In genomic region chr7:137985897-137986251, GRCh38 we compare ENCODE assay signal across 12 cellular contexts. TPM values are rescaled to one million over a fixed set of nuclear protein-coding genes. Genes with fewer than 3 reads are reported as not detected.
DNase-seq lines count a peak whose midpoint lies in the region; ATAC-seq, FAIRE-seq and TF ChIP-seq lines count a peak whose summit lies in the region.
"Had no signal": no experiment of that assay in that cellular context is flagged by ENCODE, and none has a peak within 500 bp of the region (broad histone marks: within the 10 kb centered on the region; RNA-seq: fewer than 3 reads in every experiment).

No MANE protein-coding gene starts in this region.

- BruUV-seq in GM12878 (replicated peaks; lab: Mats Ljungman, UMichigan), result no TSS peak

- RAD21 ChIA-PET in GM12878 (lab: Charles Lee; ENCODE audit: unreplicated experiment), result interaction anchor here (1.4 to 3.6 kb wide), 7 partner anchors 10 to 83 kb away, joined by 3 to 77 read pairs (median 8); partner anchors contain the start of gene CREB3L2

- H4K20me1 ChIP-seq in GM12878 (ENCODE audit: control insufficient read depth, insufficient read depth), result no peaks in the 10 kb centered on the region

- TF ChIP-seq RAD21 in GM12878 (IDR thresholded peaks at IDR 0.05; ENCODE audit: insufficient read depth, low read depth, low read length), result peak; percentile 28

- no peak; a peak in 2 of 4 replicates for TF ChIP-seq EP300 in GM12878 (IDR thresholded peaks at IDR 0.05; ENCODE audit: borderline replicate concordance in 1 of 2, control insufficient read depth in 1 of 2, low read depth in 2 of 2, low read length in 2 of 2)
- no peak for TF ChIP-seq EP300 in tibial nerve (IDR thresholded peaks at IDR 0.05)

- CTCF ChIA-PET in GM12878 (lab: Yijun Ruan, JAX), result interaction anchor here (0.7 to 16.2 kb wide), 5 partner anchors 16 to 329 kb away, joined by 3 to 271 read pairs (median 5); partner anchors contain the start of gene CREB3L2
- CTCF ChIA-PET in naive thymus-derived CD4-positive, alpha-beta T cell (lab: Charles Lee), result interaction anchor here (1.0 kb wide), 1 partner anchor 16 kb away, joined by 3 read pairs; the partner anchor contains the start of gene CREB3L2

- H3K36me3 ChIP-seq in GM12878 (ENCODE audit: control insufficient read depth in 2 of 2, insufficient read depth in 2 of 2, low read length in 1 of 2), result peaks cover 13 to 23% of the 10 kb centered on the region in 2 experiments
- H3K36me3 ChIP-seq in tibial nerve, result no peaks in the 10 kb centered on the region
- peaks cover 0 to 4% (median 0%) of the 10 kb centered on the region in 3 experiments for H3K36me3 ChIP-seq in naive thymus-derived CD4-positive, alpha-beta T cell (ENCODE audit: control insufficient read depth in 2 of 3, insufficient read depth in 3 of 3, low read length in 3 of 3)

- H3K4me1 ChIP-seq in GM12878 (ENCODE audit: control insufficient read depth, insufficient read depth, low read length) (peaks cover 85% of the 10 kb centered on the region), tibial nerve (peaks cover 0 to 100% (median 88%) of the 10 kb centered on the region in 4 donors)
- H3K4me1 ChIP-seq in naive thymus-derived CD4-positive, alpha-beta T cell (ENCODE audit: control insufficient read depth in 2 of 2, insufficient read depth in 2 of 2, low read length in 2 of 2), result no peaks in the 10 kb centered on the region

- H3K9ac ChIP-seq in GM12878 (ENCODE audit: control insufficient read depth, insufficient read depth, low read length), result peak overlapping the region; percentile 55

- intact Hi-C loops in GM12878 (cut with micrococcal nuclease; ENCODE audit: unreplicated experiment), result loop anchor here (2.0 to 5.0 kb wide), 2 partner anchors 15 to 49 kb away; no protein-coding TSS in a partner anchor
- intact Hi-C loops in naive thymus-derived CD4-positive, alpha-beta T cell (cut with micrococcal nuclease), result no loop called here

- H3K4me1 Mint-ChIP-seq in T-helper 1 cell treated with Interleukin-12 subunit alpha and Interleukin-12 subunit beta and Interleukin-4 antibody, amounts not matched to agents 30 μg/mL and 1 μg/mL, for 36 hours (ENCODE audit: low read depth), result peaks cover 16% of the 10 kb centered on the region
- peaks cover 0 to 13% (median 0%) of the 10 kb centered on the region in 7 donors for H3K4me1 Mint-ChIP-seq in naive thymus-derived CD4-positive, alpha-beta T cell

- POLR2A ChIA-PET in GM12878 (lab: Charles Lee), result interaction anchor here (0.9 to 8.0 kb wide), 6 partner anchors 9 to 61 kb away, joined by 3 to 127 read pairs (median 5); partner anchors contain the start of gene CREB3L2
- POLR2A ChIA-PET in naive thymus-derived CD4-positive, alpha-beta T cell (lab: Charles Lee), result no interaction called here

- peaks cover 98% of the 10 kb centered on the region for H3K79me2 ChIP-seq in GM12878 (ENCODE audit: control insufficient read depth, insufficient read depth, low read length)

- no peak overlapping the region for H2AFZ ChIP-seq in GM12878 (ENCODE audit: control insufficient read depth, low read depth, low read length)

- peak; percentile 62 for FAIRE-seq in GM12878 (lab: Jason Lieb, UNC)
- FAIRE-seq: A204.1 had no signal

- H3K9me3 ChIP-seq in GM12878 (replicated peaks; ENCODE audit: control insufficient read depth, insufficient read depth, low read length) (peaks cover 31% of the 10 kb centered on the region), tibial nerve (no peaks in the 10 kb centered on the region)
- H3K9me3 ChIP-seq in naive thymus-derived CD4-positive, alpha-beta T cell (ENCODE audit: control insufficient read depth in 2 of 3, low read length in 3 of 3), result peaks cover 0 to 7% (median 0%) of the 10 kb centered on the region in 3 experiments

- peak overlapping the region; percentile 1 for H3K27ac Mint-ChIP-seq in T-helper 1 cell treated with Interleukin-12 subunit alpha and Interleukin-12 subunit beta and Interleukin-4 antibody, amounts not matched to agents 30 μg/mL and 1 μg/mL, for 36 hours
- H3K27ac Mint-ChIP-seq in naive thymus-derived CD4-positive, alpha-beta T cell, result no peak overlapping the region

- 31% methylated on average over 3 of the region's 3 CpGs for WGBS in GM12878 (ENCODE audit: insufficient coverage, insufficient replicate concordance, low lambda C conversion rate, missing lambda C conversion rate)
- 81% methylated on average over 3 of the region's 3 CpGs for WGBS in tibial nerve, 2 donors

- H3K27ac ChIP-seq in GM12878 (ENCODE audit: control insufficient read depth, insufficient read depth) (peak overlapping the region; percentile 95), tibial nerve (peak overlapping the region in 3 of 4 donors; percentile 75 to 99 (median 92))
- H3K27ac ChIP-seq in naive thymus-derived CD4-positive, alpha-beta T cell (ENCODE audit: low read depth, low read length), result no peak overlapping the region
- H3K27ac ChIP-seq: HL-60 had no signal

- H3K27me3 ChIP-seq in GM12878 (replicated peaks in 1 of 2; ENCODE audit: control insufficient read depth in 2 of 2, insufficient read depth in 2 of 2, low read length in 1 of 2) (no peaks in the 10 kb centered on the region), tibial nerve (no peaks in the 10 kb centered on the region)
- H3K27me3 ChIP-seq in naive thymus-derived CD4-positive, alpha-beta T cell (ENCODE audit: control insufficient read depth in 2 of 2, insufficient read depth in 2 of 2, low read length in 2 of 2), result no peaks in the 10 kb centered on the region

- H3K27me3 Mint-ChIP-seq in T-helper 1 cell treated with Interleukin-12 subunit alpha and Interleukin-12 subunit beta and Interleukin-4 antibody, amounts not matched to agents 30 μg/mL and 1 μg/mL, for 36 hours (ENCODE audit: low read depth), result no peaks in the 10 kb centered on the region
- H3K27me3 Mint-ChIP-seq in naive thymus-derived CD4-positive, alpha-beta T cell, result no peaks in the 10 kb centered on the region

- peak; percentile 52 for ATAC-seq in HG02870 (IDR thresholded peaks at IDR 0.05; ENCODE audit: unreplicated experiment)
- ATAC-seq in GM12878, result peak; percentile 78
- no peak for ATAC-seq in naive thymus-derived CD4-positive, alpha-beta T cell

- peaks cover 24% of the 10 kb centered on the region for H3K36me3 Mint-ChIP-seq in T-helper 1 cell treated with Interleukin-12 subunit alpha and Interleukin-12 subunit beta and Interleukin-4 antibody, amounts not matched to agents 30 μg/mL and 1 μg/mL, for 36 hours (ENCODE audit: low read depth)
- H3K36me3 Mint-ChIP-seq in naive thymus-derived CD4-positive, alpha-beta T cell, result peaks cover 10 to 40% (median 37%) of the 10 kb centered on the region in 5 donors

- SMC1A ChIA-PET in GM12878 (lab: Charles Lee; ENCODE audit: uncharacterized antibody, unreplicated experiment), result interaction anchor here (1.1 to 23.6 kb wide), 6 partner anchors 10 to 82 kb away, joined by 3 to 516 read pairs (median 14); partner anchors contain the start of gene CREB3L2

- peak; percentile 8 to 41 (median 23); a peak in 4 of 6 replicates for TF ChIP-seq CTCF in GM12878 (IDR thresholded peaks at IDR 0.05 in 2 of 3, conservative IDR thresholded peaks at IDR 0.05 in 1 of 3; ENCODE audit: control insufficient read depth in 2 of 3, extremely low read depth in 1 of 3, insufficient read depth in 1 of 3, low read depth in 3 of 3, low read length in 3 of 3)
- no peak for TF ChIP-seq CTCF in tibial nerve (IDR thresholded peaks at IDR 0.05)

- TF ChIP-seq POLR2A in GM12878 (IDR thresholded peaks at IDR 0.05; ENCODE audit: low read depth, low read length) (no peak; the same call in 1 of the 2 replicates), tibial nerve (IDR thresholded peaks at IDR 0.05) (no peak)

- peak overlapping the region; percentile 99 for H3K4me2 ChIP-seq in GM12878 (ENCODE audit: control insufficient read depth, insufficient read depth)

- DNase-seq in T-helper 1 cell (no peak), GM12878 (ENCODE audit: low read depth, low spot score) (no peak), tibial nerve (ENCODE audit: low spot score in 2 of 2) (no peak), NCI-H1694 (lab: John Stamatoyannopoulos, UW) (no peak), ecto neural progenitor cell (ENCODE audit: low spot score) (no peak)
- no peak for DNase-seq in naive thymus-derived CD4-positive, alpha-beta T cell
- DNase-seq: hypothalamus; stimulated activated CD4-positive, alpha-beta T cell treated with anti-CD3 and anti-CD28 coated beads, Interleukin-4, amount 100 ng/mL, for 24 hours had no signal

- H3K4me3 Mint-ChIP-seq in T-helper 1 cell treated with Interleukin-12 subunit alpha and Interleukin-12 subunit beta and Interleukin-4 antibody, amounts not matched to agents 30 μg/mL and 1 μg/mL, for 36 hours, result no peak overlapping the region
- H3K4me3 Mint-ChIP-seq in naive thymus-derived CD4-positive, alpha-beta T cell, result no peak overlapping the region

- peaks cover 21% of the 10 kb centered on the region for H3K9me3 Mint-ChIP-seq in T-helper 1 cell treated with Interleukin-12 subunit alpha and Interleukin-12 subunit beta and Interleukin-4 antibody, amounts not matched to agents 30 μg/mL and 1 μg/mL, for 36 hours
- H3K9me3 Mint-ChIP-seq in naive thymus-derived CD4-positive, alpha-beta T cell, result peaks cover 0 to 28% (median 10%) of the 10 kb centered on the region in 11 donors

- H3K4me3 ChIP-seq in GM12878 (peak overlapping the region; percentile 4; the same call in 1 of the 2 replicates), tibial nerve (no peak overlapping the region)
- H3K4me3 ChIP-seq in naive thymus-derived CD4-positive, alpha-beta T cell (ENCODE audit: low read length), result no peak overlapping the region

- in situ Hi-C loops in GM12878 (cut with MboI), result no loop called here

TF ChIP-seq in GM12878, 131 proteins besides CTCF, POLR2A, EP300 and RAD21 (continues in another document):
- TF ChIP-seq IKZF2 (IDR thresholded peaks at IDR 0.05), result peak in 1 of 2 experiments; percentile 48; a peak in 3 of 4 replicates

RNA-seq across cellular contexts. Expression of gene CREB3L2, which starts 16.0 kb away (rescaled TPM):
- 131 and 139 TPM in 2 replicates for total RNA-seq in GM12878 (2013; cell fraction: nucleolus; rRNA removed)
- 13.3 and 16.7 TPM in 2 replicates for total RNA-seq in GM12878 (2014; rRNA removed)
- 17.9 and 18.0 TPM in 2 replicates for total RNA-seq in GM12878 (2014; rRNA removed; fragmentation: Illumina TruSeq; extraction: Trizol)
- 65.2 and 67.1 TPM in 2 replicates for total RNA-seq in GM12878 (2021)
- 21.3 TPM for polyA plus RNA-seq in GM12878 (2011; ENCODE audit: low read depth)
- polyA plus RNA-seq in GM12878 (2011; rRNA removed), result 21.5 and 34.9 TPM in 2 replicates
- polyA plus RNA-seq in GM12878 (2011; cell fraction: cytosol; rRNA removed), result 25.6 and 30.7 TPM in 2 replicates
- polyA plus RNA-seq in GM12878 (2011; cell fraction: nucleus; rRNA removed), result 27.1 and 30.9 TPM in 2 replicates
- polyA plus RNA-seq in GM12878 (2012), result 26.7 and 29.0 TPM in 2 replicates
- polyA plus RNA-seq in GM12878 (2014; fragmentation: Illumina TruSeq; extraction: Trizol), result 34.5 and 38.4 TPM in 2 replicates
- 1 to 10 TPM; 6.4 to 8.1 TPM for polyA plus RNA-seq in GM12878 (2014; fragmentation: Nextera tagmentation; extraction: Ambion mirVana)
- polyA plus RNA-seq in GM12878 (2014; rRNA removed), result 21.8 and 29.4 TPM in 2 replicates
- 10 to 100 TPM; 30.5 to 37.1 TPM for polyA plus RNA-seq in GM12878 (2016; fragmentation: Nextera tagmentation; extraction: Ambion mirVana)
- polyA minus RNA-seq in GM12878 (2011; rRNA and poly(A)+ RNA removed), result 43.1 and 49.2 TPM in 2 replicates
- polyA minus RNA-seq in GM12878 (2011; cell fraction: cytosol; rRNA and poly(A)+ RNA removed), result 20.9 and 21.9 TPM in 2 replicates
- 34.6 and 56.4 TPM in 2 replicates for polyA minus RNA-seq in GM12878 (2011; cell fraction: nucleus; rRNA and poly(A)+ RNA removed)
- 10 to 100 TPM; 43.5 to 73.0 (median 51.2) TPM for total RNA-seq in tibial nerve
- total RNA-seq in naive thymus-derived CD4-positive, alpha-beta T cell, result 10 to 100 TPM; 15.4 to 46.2 (median 19.6) TPM
- polyA plus RNA-seq in naive thymus-derived CD4-positive, alpha-beta T cell, result 1 to 10 TPM; 5.3 to 6.0 TPM

Comparison
In these comparisons a context has a peak if more than half of its experiments do, and no peak if none do; other contexts are left out.
1. CTCF ChIP-seq: peak in GM12878 (3 of 3); none in tibial nerve (0 of 5).